Comparison of ENCODE assay signal across 9 cellular contexts in the genomic region with DNA sequence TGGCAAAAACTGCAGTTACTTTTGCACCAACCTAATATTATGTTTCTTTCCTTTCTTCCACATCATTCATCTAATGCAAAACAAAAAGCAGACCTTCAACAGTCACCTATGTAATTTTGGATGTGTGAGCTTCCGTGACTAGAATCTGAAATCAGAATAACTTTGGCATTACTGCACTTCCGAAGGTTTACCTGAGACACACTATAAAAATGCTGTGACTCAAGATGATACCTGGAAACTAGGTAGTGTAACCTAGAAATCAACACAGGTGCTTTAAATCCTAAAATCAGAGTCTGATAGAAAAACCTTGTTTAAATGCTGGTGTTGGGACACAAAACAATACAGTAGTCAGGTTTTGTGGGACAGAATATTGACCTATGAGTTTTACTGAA. TPM values are rescaled to one million over a fixed set of nuclear protein-coding genes. Genes with fewer than 3 reads are reported as not detected.
A peak's percentile ranks its signal among the peaks of the same experiment; 100 is the strongest.
DNase-seq lines count a peak whose midpoint lies in the region; ATAC-seq and TF ChIP-seq lines count a peak whose summit lies in the region.
"Had no signal": no experiment of that assay in that cellular context is flagged by ENCODE, and none has a peak within 500 bp of the region (broad histone marks: within the 10 kb centered on the region; RNA-seq: fewer than 3 reads in every experiment).

No MANE protein-coding gene starts in this region.

- H3K27ac ChIP-seq in left ventricle myocardium inferior (replicated peaks) (peak overlapping the region; percentile 99), left lung (peak overlapping the region; percentile 96), upper lobe of right lung (peak overlapping the region; percentile 95)

- TF ChIP-seq CTCF in left ventricle myocardium inferior (IDR thresholded peaks at IDR 0.05; ENCODE audit: borderline replicate concordance) (no peak), left lung (IDR thresholded peaks at IDR 0.05) (no peak), upper lobe of right lung (IDR thresholded peaks at IDR 0.05) (no peak)

- H3K27me3 ChIP-seq in left ventricle myocardium inferior (ENCODE audit: low read depth) = no peaks in the 10 kb centered on the region
- no peaks in the 10 kb centered on the region for H3K27me3 ChIP-seq in left lung
- no peaks in the 10 kb centered on the region for H3K27me3 ChIP-seq in upper lobe of right lung

- peaks cover 67% of the 10 kb centered on the region for H3K4me1 Mint-ChIP-seq in activated naive CD8-positive, alpha-beta T cell (ENCODE audit: low read depth)

- H3K4me1 ChIP-seq in left ventricle myocardium inferior (peaks cover 62% of the 10 kb centered on the region), left lung (peaks cover 4 to 55% of the 10 kb centered on the region in 2 donors), upper lobe of right lung (peaks cover 36% of the 10 kb centered on the region)

- peaks cover 2% of the 10 kb centered on the region for H3K36me3 Mint-ChIP-seq in activated naive CD8-positive, alpha-beta T cell

- H3K4me3 ChIP-seq in left ventricle myocardium inferior (peak overlapping the region; percentile 95), left lung (peak overlapping the region in 1 of 2 donors; percentile 67), upper lobe of right lung (no peak overlapping the region)

- no peak for ATAC-seq in left ventricle myocardium superior
- ATAC-seq in left lung = no peak
- no peak for ATAC-seq in upper lobe of right lung

- intact Hi-C loops in left ventricle myocardium inferior (cut with micrococcal nuclease) (no loop called here), left ventricle myocardium superior (cut with micrococcal nuclease) (no loop called here), left lung (cut with DNase I) (no loop called here), upper lobe of right lung (cut with DNase I) (no loop called here), posterior cingulate gyrus (cut with DNase I) (loop anchor here (5.0 to 10.0 kb wide), 4 partner anchors 54 to 204 kb away; a partner anchor contains a TSS)

- H3K4me3 Mint-ChIP-seq in activated naive CD8-positive, alpha-beta T cell = peak overlapping the region; percentile 93

- DNase-seq in left ventricle myocardium inferior (no peak), left ventricle myocardium superior (no peak), left lung (no peak), upper lobe of right lung (no peak), NOMO-1 (lab: John Stamatoyannopoulos, UW; ENCODE audit: unreplicated experiment in 2 of 2) (no peak), posterior cingulate gyrus (no peak), occipital lobe (lab: John Stamatoyannopoulos, UW) (no peak)

- no peak overlapping the region for H3K27ac Mint-ChIP-seq in activated naive CD8-positive, alpha-beta T cell

- H3K9me3 ChIP-seq in left ventricle myocardium inferior (replicated peaks) (no peaks in the 10 kb centered on the region), left lung (no peaks in the 10 kb centered on the region), upper lobe of right lung (no peaks in the 10 kb centered on the region)

- no peaks in the 10 kb centered on the region for H3K9me3 Mint-ChIP-seq in activated naive CD8-positive, alpha-beta T cell (ENCODE audit: low read depth)

- H3K36me3 ChIP-seq in left ventricle myocardium inferior = no peaks in the 10 kb centered on the region
- no peaks in the 10 kb centered on the region for H3K36me3 ChIP-seq in left lung
- H3K36me3 ChIP-seq in upper lobe of right lung = no peaks in the 10 kb centered on the region

- H3K27me3 Mint-ChIP-seq in activated naive CD8-positive, alpha-beta T cell = no peaks in the 10 kb centered on the region

RNA-seq across cellular contexts. Expression of a gene that starts 2.2 kb away (rescaled TPM):
- total RNA-seq in left ventricle myocardium inferior (20.2 TPM), left ventricle myocardium superior (25.5 TPM), left lung (10 to 100 TPM; 32.1 to 35.9 TPM), upper lobe of right lung (38.2 TPM), occipital lobe (55.7 TPM)

RNA-seq across cellular contexts. Expression of a gene that starts 16.4 kb away (rescaled TPM):
- 1.3 TPM for total RNA-seq in left ventricle myocardium inferior
- total RNA-seq in left ventricle myocardium superior = 0.55 TPM
- total RNA-seq in left lung = not detected
- not detected for total RNA-seq in upper lobe of right lung
- total RNA-seq in occipital lobe = not detected
- total RNA-seq: fibroblast of villous mesenchyme had no signal
